Comparison of ENCODE assay signal across 8 cellular contexts in genomic region chr17:42266918-42267766, GRCh38. TPM values are rescaled to one million over a fixed set of nuclear protein-coding genes. Genes with fewer than 3 reads are reported as not detected.
DNase-seq lines count a peak whose midpoint lies in the region; ATAC-seq and TF ChIP-seq lines count a peak whose summit lies in the region.

No MANE protein-coding gene starts in this region.

- no peak overlapping the region for H2AFZ ChIP-seq in Loucy (ENCODE audit: low read length)

- DNase-seq in AG09319 (ENCODE audit: extremely low read depth, low read depth) (peak; percentile 52), left lung (no peak), posterior vena cava (ENCODE audit: low spot score) (no peak), DMS114 treated with DMSO at 0.1 percent for 48 hours (lab: John Stamatoyannopoulos, UW; ENCODE audit: unreplicated experiment) (no peak)
- DNase-seq in activated T-helper 9 cell treated with anti-CD3 and anti-CD28 coated beads, Interleukin-2, amount 50 U/mL, for 16 hours (ENCODE audit: low read depth), result peak; percentile 32

- no peaks in the 10 kb centered on the region for H3K36me3 ChIP-seq in Loucy (ENCODE audit: insufficient read depth, low read length)
- no peaks in the 10 kb centered on the region for H3K36me3 ChIP-seq in left lung

- H3K4me2 ChIP-seq in Loucy (ENCODE audit: low read depth, low read length, poor library complexity, severe bottlenecking), result peak overlapping the region; percentile 35

- intact Hi-C loops in left lung (cut with DNase I), result no loop called here
- intact Hi-C loops in posterior vena cava (cut with DNase I), result no loop called here

- no peaks in the 10 kb centered on the region for H3K9me2 ChIP-seq in Loucy (replicated peaks; ENCODE audit: low read depth, low read length)

- H3K4me3 ChIP-seq in Loucy (ENCODE audit: low read length, poor library complexity, severe bottlenecking), result no peak overlapping the region
- H3K4me3 ChIP-seq in left lung, result no peak overlapping the region

- TF ChIP-seq CTCF in AG09319 (IDR thresholded peaks at IDR 0.05; ENCODE audit: low read depth, low read length) (no peak), Loucy (conservative IDR thresholded peaks at IDR 0.05; ENCODE audit: low read length) (no peak), left lung (IDR thresholded peaks at IDR 0.05) (no peak)

- H3K9ac ChIP-seq in Loucy (ENCODE audit: low read depth, low read length, poor library complexity, severe bottlenecking), result no peak overlapping the region

- no peaks in the 10 kb centered on the region for H3F3A ChIP-seq in Loucy (ENCODE audit: low read depth)

- H3K27me3 ChIP-seq in Loucy (ENCODE audit: insufficient read depth, low read length, poor library complexity, severe bottlenecking) (no peaks in the 10 kb centered on the region), left lung (no peaks in the 10 kb centered on the region)

- peaks cover 85% of the 10 kb centered on the region for H3K79me2 ChIP-seq in Loucy (ENCODE audit: insufficient read depth, low read length)

- peaks cover 43% of the 10 kb centered on the region for H3K4me1 ChIP-seq in Loucy (ENCODE audit: insufficient read depth, low read length, poor library complexity, severe bottlenecking)
- peaks cover 0 to 38% of the 10 kb centered on the region in 2 donors for H3K4me1 ChIP-seq in left lung

- H3K9me3 ChIP-seq in Loucy (ENCODE audit: insufficient read depth, low read depth, low read length) (no peaks in the 10 kb centered on the region), left lung (no peaks in the 10 kb centered on the region)

- peaks cover 67% of the 10 kb centered on the region for H4K20me1 ChIP-seq in Loucy (ENCODE audit: insufficient read depth, low read length, poor library complexity, severe bottlenecking)

- H3K27ac ChIP-seq in left lung, result peak overlapping the region in 1 of 2 donors; percentile 63

- ATAC-seq in left lung (peak; percentile 36), GM19395 (IDR thresholded peaks at IDR 0.05; ENCODE audit: unreplicated experiment) (no peak), HG03097 (IDR thresholded peaks at IDR 0.05; ENCODE audit: low FRiP score, unreplicated experiment) (no peak)

RNA-seq across cellular contexts. Expression of gene STAT5B, which starts 9.0 kb away (rescaled TPM):
- total RNA-seq in left lung, result 10 to 100 TPM; 41.5 to 70.9 TPM
- total RNA-seq in posterior vena cava, result 10 to 100 TPM; 88.6 to 96.3 TPM

RNA-seq across cellular contexts. Expression of gene STAT5A, which starts 21.2 kb away (rescaled TPM):
- total RNA-seq in left lung (10 to 100 TPM; 29.3 to 47.4 TPM), posterior vena cava (10 to 100 TPM; 30.7 to 37.6 TPM)

Comparison
In these comparisons a context has a peak if more than half of its experiments do, and no peak if none do; other contexts are left out.
1. DNase-seq: peak in AG09319 (single experiment) and activated T-helper 9 cell treated with anti-CD3 and anti-CD28 coated beads, Interleukin-2, amount 50 U/mL, for 16 hours (single experiment); none in left lung (0 of 2), posterior vena cava (single experiment) and DMS114 treated with DMSO at 0.1 percent for 48 hours (single experiment).